ENCODE assay signal across 8 cellular contexts in the genomic region with DNA sequence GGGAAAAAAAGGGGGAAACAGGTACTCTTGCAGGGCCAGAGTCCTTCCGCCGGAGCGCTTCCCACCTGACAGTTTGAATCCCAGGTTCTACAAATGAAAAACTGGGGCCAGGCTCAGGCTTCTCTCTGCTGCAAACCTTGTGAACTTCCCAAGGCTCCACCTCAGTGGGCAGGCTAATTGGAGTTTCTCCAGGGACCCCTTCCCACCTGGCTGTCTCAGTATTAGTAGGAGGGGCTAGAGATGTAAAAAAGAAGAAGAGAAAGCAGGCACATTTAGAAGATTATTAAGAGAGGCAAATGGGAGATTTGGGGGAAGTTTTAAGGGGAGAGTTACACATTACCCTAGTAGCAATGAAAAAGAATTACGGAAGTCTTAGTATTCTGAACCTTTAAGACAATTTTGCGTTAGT. TPM values are rescaled to one million over a fixed set of nuclear protein-coding genes. Genes with fewer than 3 reads are reported as not detected.
DNase-seq lines count a peak whose midpoint lies in the region; ATAC-seq and TF ChIP-seq lines count a peak whose summit lies in the region.

No MANE protein-coding gene starts in this region.

- H3K36me3 ChIP-seq in NT2/D1 (ENCODE audit: insufficient read depth, insufficient read length, low read length) (peaks cover 12% of the 10 kb centered on the region), mucosa of rectum (ENCODE audit: control insufficient read depth in 2 of 2, insufficient read depth in 2 of 2, low read length in 2 of 2) (peaks cover 0 to 6% of the 10 kb centered on the region in 2 donors)

- in situ Hi-C loops in G401 (cut with HindIII; ENCODE audit: low sequenced_read_pairs), result no loop called here

- H3K9me3 ChIP-seq in NT2/D1 (ENCODE audit: insufficient read depth, low read length) (peaks cover 14% of the 10 kb centered on the region), mucosa of rectum (ENCODE audit: control insufficient read depth in 2 of 2, low read length in 2 of 2) (peaks cover 0 to 2% of the 10 kb centered on the region in 2 donors)

- H3K27me3 ChIP-seq in NT2/D1 (ENCODE audit: insufficient read depth, insufficient read length), result no peaks in the 10 kb centered on the region
- no peaks in the 10 kb centered on the region for H3K27me3 ChIP-seq in mucosa of rectum (ENCODE audit: control insufficient read depth in 2 of 2, insufficient read depth in 2 of 2, low read length in 2 of 2)

- ATAC-seq in GM18909 (IDR thresholded peaks at IDR 0.05; ENCODE audit: poor library complexity, unreplicated experiment), result peak; percentile 25

- DNase-seq in NT2/D1 (ENCODE audit: low read depth, low spot score) (no peak), cardiac fibroblast (ENCODE audit: low read depth in 2 of 2) (no peak), HuH-7 (ENCODE audit: low spot score) (no peak), G401 (ENCODE audit: low spot score) (no peak), SW 1271 (lab: John Stamatoyannopoulos, UW) (no peak), COLO668 (lab: John Stamatoyannopoulos, UW; ENCODE audit: unreplicated experiment) (no peak)

- H3K27ac ChIP-seq in mucosa of rectum (ENCODE audit: low read depth in 2 of 2, low read length in 2 of 2), result peak overlapping the region; percentile 83 to 91

- TF ChIP-seq CTCF in cardiac fibroblast (IDR thresholded peaks at IDR 0.05; ENCODE audit: low read depth, low read length), result no peak

- peak overlapping the region; percentile 79 for H3K4me3 ChIP-seq in NT2/D1 (ENCODE audit: insufficient read length, low read depth)
- peak overlapping the region; percentile 64 to 68 for H3K4me3 ChIP-seq in cardiac fibroblast (replicated peaks in 1 of 2; ENCODE audit: low read depth in 2 of 2, low read length in 2 of 2)
- peak overlapping the region; percentile 68 to 93 for H3K4me3 ChIP-seq in mucosa of rectum (ENCODE audit: low read length in 2 of 2)

- H3K9ac ChIP-seq in NT2/D1 (ENCODE audit: insufficient read length, low read depth), result peak overlapping the region; percentile 92
- H3K9ac ChIP-seq in mucosa of rectum (ENCODE audit: low read depth in 1 of 2, low read length in 2 of 2), result peak overlapping the region; percentile 84 to 86

- H3K4me1 ChIP-seq in NT2/D1 (ENCODE audit: insufficient read depth, insufficient read length) (peaks cover 5% of the 10 kb centered on the region), mucosa of rectum (ENCODE audit: control insufficient read depth in 2 of 2, insufficient read depth in 2 of 2, low read length in 2 of 2) (peaks cover 9 to 13% of the 10 kb centered on the region in 2 donors)

RNA-seq across cellular contexts. Expression of a gene that starts 20.0 kb away (rescaled TPM):
- total RNA-seq in G401 (2014; rRNA removed; shearing (Covaris generic)), result 0.20 and 4.3 TPM in 2 replicates

RNA-seq across cellular contexts. Expression of a gene that starts 41.8 kb away (rescaled TPM):
- not detected in 2 replicates for total RNA-seq in G401 (2014; rRNA removed; shearing (Covaris generic))
